Comparison of ENCODE assay signal across 33 cellular contexts in the genomic region with DNA sequence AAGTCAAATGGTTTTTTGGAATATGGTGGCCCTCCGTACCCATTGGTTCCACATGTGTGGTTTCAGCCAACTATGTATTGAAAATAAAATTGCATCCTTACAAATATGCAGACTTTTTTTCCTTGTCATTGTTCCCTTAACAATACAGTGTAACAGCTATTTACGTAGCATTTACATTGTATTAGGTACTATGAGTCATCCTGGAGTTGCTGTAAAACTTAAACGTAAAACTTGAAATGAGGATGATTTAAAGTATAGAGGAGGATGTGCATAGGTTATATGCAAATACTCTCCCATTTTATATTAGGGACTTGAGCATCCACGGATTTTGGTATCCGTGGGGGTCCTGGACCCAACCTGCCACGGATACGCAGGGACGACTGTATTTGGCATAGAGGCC. TPM values are rescaled to one million over a fixed set of nuclear protein-coding genes. Genes with fewer than 3 reads are reported as not detected.
"Had no signal": no experiment of that assay in that cellular context is flagged by ENCODE, and none has a peak within 500 bp of the region (broad histone marks: within the 10 kb centered on the region; RNA-seq: fewer than 3 reads in every experiment).

No MANE protein-coding gene starts in this region.

- H3K27me3 ChIP-seq: left lung, pancreas, stomach, testis, thyroid gland, transverse colon, upper lobe of left lung, vagina had no signal

- DNase-seq: kidney glomerular epithelial cell; left cardiac atrium; left lung; lower lobe of right lung; mammary epithelial cell; mesenchymal stem cell; naive thymus-derived CD8-positive, alpha-beta T cell; nucleus accumbens; pancreas; posterior cingulate gyrus; retina; stimulated activated CD4-positive, alpha-beta T cell treated with anti-CD3 and anti-CD28 coated beads, Interleukin-12 subunit alpha, Interleukin-12 subunit beta, amount 100 ng/mL, for 4 hours; stimulated activated CD4-positive, alpha-beta T cell treated with anti-CD3 and anti-CD28 coated beads, Interleukin-15, amount 100 ng/mL, for 24 hours; stimulated activated CD4-positive, alpha-beta T cell treated with anti-CD3 and anti-CD28 coated beads, Interleukin-2, amount 100 ng/mL, for 24 hours; stimulated activated CD4-positive, alpha-beta T cell treated with anti-CD3 and anti-CD28 coated beads, Interleukin-4, amount 100 ng/mL, for 1 hour; stimulated activated naive B cell treated with anti-CD40 and anti-IgM and Interleukin-4, amounts not matched to agents 10 μg/mL and 1 μg/mL and 100 μg/mL, for 72 hours; stimulated activated naive CD8-positive, alpha-beta T cell treated with anti-CD3 and anti-CD28 coated beads, Interleukin-15, Interleukin-2, amounts not matched to agents 100 U/mL and 50 U/mL, for 24 hours; stomach; testis; thyroid gland; transverse colon; upper lobe of left lung had no signal

- H3K4me3 Mint-ChIP-seq: nephron; neural crest cell; stimulated activated naive B cell treated with anti-CD40 and anti-IgM and Interleukin-4, amounts not matched to agents 10 μg/mL and 1 μg/mL and 100 μg/mL, for 72 hours had no signal

- H3K4me1 Mint-ChIP-seq: naive thymus-derived CD8-positive, alpha-beta T cell; nephron; neural crest cell; stimulated activated naive B cell treated with anti-CD40 and anti-IgM and Interleukin-4, amounts not matched to agents 10 μg/mL and 1 μg/mL and 100 μg/mL, for 72 hours had no signal

- H3K9me3 Mint-ChIP-seq: naive thymus-derived CD8-positive, alpha-beta T cell; nephron; neural crest cell; stimulated activated naive B cell treated with anti-CD40 and anti-IgM and Interleukin-4, amounts not matched to agents 10 μg/mL and 1 μg/mL and 100 μg/mL, for 72 hours had no signal

- FAIRE-seq: keratinocyte, pancreas had no signal

- H3K27ac Mint-ChIP-seq: nephron; stimulated activated naive B cell treated with anti-CD40 and anti-IgM and Interleukin-4, amounts not matched to agents 10 μg/mL and 1 μg/mL and 100 μg/mL, for 72 hours had no signal

- ATAC-seq: left cardiac atrium; left lung; lower lobe of right lung; naive thymus-derived CD8-positive, alpha-beta T cell; pancreas; right cardiac atrium; sciatic nerve; stimulated activated naive B cell treated with anti-CD40 and anti-IgM and Interleukin-4, amounts not matched to agents 10 μg/mL and 1 μg/mL and 100 μg/mL, for 72 hours; stimulated activated naive CD8-positive, alpha-beta T cell treated with anti-CD3 and anti-CD28 coated beads, Interleukin-15, Interleukin-2, amounts not matched to agents 100 U/mL and 50 U/mL, for 24 hours had no signal

- H3K4me1 ChIP-seq: left lung, lower lobe of right lung, pancreas, prostate gland, stomach, testis, thyroid gland, transverse colon, upper lobe of left lung, vagina had no signal

- H3K27me3 Mint-ChIP-seq: naive thymus-derived CD8-positive, alpha-beta T cell; stimulated activated naive B cell treated with anti-CD40 and anti-IgM and Interleukin-4, amounts not matched to agents 10 μg/mL and 1 μg/mL and 100 μg/mL, for 72 hours had no signal

- H3K27ac ChIP-seq: left lung, lower lobe of right lung, pancreas, prostate gland, skin epidermis, stomach, testis, thyroid gland, transverse colon, upper lobe of left lung, vagina had no signal

- H3K4me3 ChIP-seq: left lung, lower lobe of right lung, pancreas, prostate gland, skin epidermis, stomach, testis, thyroid gland, transverse colon, upper lobe of left lung, vagina had no signal

- H3K9me3 ChIP-seq: left lung, lower lobe of right lung, pancreas, prostate gland, stomach, testis, thyroid gland, transverse colon, upper lobe of left lung, vagina had no signal

RNA-seq across cellular contexts. Expression of a gene that starts 43.2 kb away (rescaled TPM):
- total RNA-seq: left lung; lower lobe of right lung; mammary epithelial cell; mucosa of gallbladder; naive thymus-derived CD8-positive, alpha-beta T cell; neural crest cell; pancreas; sciatic nerve; thyroid gland; transverse colon; upper lobe of left lung; vagina had no signal
- polyA plus RNA-seq: keratinocyte, liver, mammary epithelial cell, pancreas, urinary bladder had no signal
